Comparison of ENCODE assay signal across 20 cellular contexts in genomic region chr12:3634348-3634747, GRCh38.
"Had no signal": no experiment of that assay in that cellular context is flagged by ENCODE, and none has a peak within 500 bp of the region (broad histone marks: within the 10 kb centered on the region; RNA-seq: fewer than 3 reads in every experiment).

No MANE protein-coding gene starts in this region.

- H3K9me3 ChIP-seq: gastrocnemius medialis, left ventricle myocardium inferior, lower lobe of right lung, sigmoid colon had no signal

- H3K36me3 ChIP-seq: gastrocnemius medialis, left ventricle myocardium inferior, lower lobe of right lung, sigmoid colon had no signal

- DNase-seq: cortex of kidney; dorsolateral prefrontal cortex; effector CD8-positive, alpha-beta T cell; gastrocnemius medialis; glutamatergic neuron; immature natural killer cell; kidney; left cardiac atrium; left ventricle myocardium inferior; lower lobe of right lung; midbrain; sigmoid colon; stimulated activated CD4-positive, alpha-beta T cell treated with anti-CD3 and anti-CD28 coated beads, Interleukin-2, amount 100 ng/mL, for 24 hours; stimulated activated naive CD4-positive, alpha-beta T cell treated with Interleukin-2 at 50 U/mL for 16 hours had no signal

- H3K4me3 Mint-ChIP-seq: immature natural killer cell; memory B cell; natural killer cell treated with Interleukin-12 subunit alpha and Interleukin-12 subunit beta and Interleukin-15 and Interleukin-18, amount 100 ng/mL, for 72 hours had no signal

- H3K27me3 Mint-ChIP-seq: memory B cell; natural killer cell treated with Interleukin-12 subunit alpha and Interleukin-12 subunit beta and Interleukin-15 and Interleukin-18, amount 100 ng/mL, for 72 hours had no signal

- H3K27ac Mint-ChIP-seq: memory B cell; natural killer cell treated with Interleukin-12 subunit alpha and Interleukin-12 subunit beta and Interleukin-15 and Interleukin-18, amount 100 ng/mL, for 72 hours had no signal

- H3K9ac ChIP-seq: parathyroid adenoma had no signal

- H2AFZ ChIP-seq: parathyroid adenoma had no signal

- H3K27me3 ChIP-seq: dorsolateral prefrontal cortex, gastrocnemius medialis, sigmoid colon had no signal

- ATAC-seq: esophagus mucosa; gastrocnemius medialis; left cardiac atrium; lower lobe of right lung; natural killer cell treated with Interleukin-12 subunit alpha and Interleukin-12 subunit beta and Interleukin-15 and Interleukin-18, amount 100 ng/mL, for 72 hours had no signal

- H3K4me3 ChIP-seq: dorsolateral prefrontal cortex, gastrocnemius medialis, left ventricle myocardium inferior, lower lobe of right lung, sigmoid colon, skin epidermis had no signal

- H3K27ac ChIP-seq: dorsolateral prefrontal cortex, gastrocnemius medialis, left ventricle myocardium inferior, lower lobe of right lung, parathyroid adenoma, sigmoid colon, skin epidermis had no signal

- FAIRE-seq: endometrium, kidney had no signal

- H3K79me2 ChIP-seq: parathyroid adenoma had no signal

- H3K4me1 Mint-ChIP-seq: memory B cell had no signal

- H3K9me3 Mint-ChIP-seq: immature natural killer cell; memory B cell; natural killer cell treated with Interleukin-12 subunit alpha and Interleukin-12 subunit beta and Interleukin-15 and Interleukin-18, amount 100 ng/mL, for 72 hours had no signal

- H3K4me1 ChIP-seq: gastrocnemius medialis, lower lobe of right lung, parathyroid adenoma, sigmoid colon had no signal
